1 cellular context compared by ENCODE assay signal in the genomic region with DNA sequence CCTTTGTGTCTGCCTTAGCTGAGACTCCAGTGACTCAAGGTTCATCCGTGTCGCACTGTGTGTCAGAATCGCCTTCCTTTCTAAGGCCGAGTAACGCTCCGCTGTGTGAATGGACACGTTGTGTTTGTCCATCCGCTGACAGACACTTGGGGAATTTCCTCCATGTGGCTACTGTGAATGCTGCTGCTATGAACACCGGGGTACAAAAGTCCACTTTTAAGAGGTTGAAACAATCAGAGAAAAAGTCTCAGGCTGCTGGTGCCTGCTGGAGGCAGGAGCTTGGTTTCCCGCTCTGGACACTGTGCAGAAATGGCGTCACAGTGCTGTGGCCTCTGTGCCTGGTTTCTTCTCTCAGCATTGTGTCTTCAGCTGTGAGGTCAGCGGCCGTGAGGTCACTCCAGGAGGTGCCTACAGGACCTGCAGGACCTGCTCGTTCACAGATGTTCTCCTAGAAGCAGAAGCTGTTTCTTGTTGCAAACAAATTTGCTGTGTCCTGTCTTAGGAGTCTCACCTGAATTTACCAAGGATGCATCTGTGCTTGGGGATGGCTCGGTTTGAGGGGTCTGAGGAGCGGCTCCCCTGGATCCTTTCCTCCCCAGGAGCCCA.
TF ChIP-seq lines count a peak whose summit lies in the region.

No MANE protein-coding gene starts in this region.

TF ChIP-seq in HepG2, 621 proteins besides CTCF, POLR2A, EP300 and RAD21 (continued from another document):
- TF ChIP-seq, protein P1, sequence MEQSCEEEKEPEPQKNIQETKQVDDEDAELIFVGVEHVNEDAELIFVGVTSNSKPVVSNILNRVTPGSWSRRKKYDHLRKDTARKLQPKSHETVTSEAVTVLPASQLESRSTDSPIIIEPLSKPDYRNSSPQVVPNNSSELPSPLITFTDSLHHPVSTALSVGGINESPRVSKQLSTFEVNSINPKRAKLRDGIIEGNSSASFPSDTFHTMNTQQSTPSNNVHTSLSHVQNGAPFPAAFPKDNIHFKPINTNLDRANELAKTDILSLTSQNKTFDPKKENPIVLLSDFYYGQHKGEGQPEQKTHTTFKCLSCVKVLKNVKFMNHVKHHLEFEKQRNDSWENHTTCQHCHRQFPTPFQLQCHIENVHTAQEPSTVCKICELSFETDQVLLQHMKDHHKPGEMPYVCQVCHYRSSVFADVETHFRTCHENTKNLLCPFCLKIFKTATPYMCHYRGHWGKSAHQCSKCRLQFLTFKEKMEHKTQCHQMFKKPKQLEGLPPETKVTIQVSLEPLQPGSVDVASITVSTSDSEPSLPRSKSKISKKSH (CRISPR knock-in tag; IDR thresholded peaks at IDR 0.05; ENCODE audit: borderline replicate concordance): 0 out of 2 replicates have a peak, but pooled peaks have one; percentile 4
- TF ChIP-seq ZNF619 (CRISPR knock-in tag; IDR thresholded peaks at IDR 0.05) (0 out of 2 replicates have a peak, but pooled peaks have one; percentile 45), CC2D1A (CRISPR knock-in tag; IDR thresholded peaks at IDR 0.05) (no peak), ZNF720 (CRISPR knock-in tag; IDR thresholded peaks at IDR 0.05) (no peak), ZBTB49 (CRISPR knock-in tag; IDR thresholded peaks at IDR 0.05; ENCODE audit: borderline replicate concordance) (no peak), ZNF430 (CRISPR knock-in tag; IDR thresholded peaks at IDR 0.05) (no peak; the same call in none of the 2 replicates), MAFK (conservative IDR thresholded peaks at IDR 0.05 in 1 of 2, IDR thresholded peaks at IDR 0.05 in 1 of 2; ENCODE audit: low read length in 2 of 2) (no peak), ZNF143 (CRISPR knock-in tag; IDR thresholded peaks at IDR 0.05) (0 out of 2 replicates have a peak, but pooled peaks have one; percentile 31), STAT5B (CRISPR knock-in tag; IDR thresholded peaks at IDR 0.05) (no peak), ZBTB1 (CRISPR knock-in tag; IDR thresholded peaks at IDR 0.05; ENCODE audit: borderline replicate concordance) (no peak), ZNF335 (CRISPR knock-in tag; IDR thresholded peaks at IDR 0.05) (no peak), ZNF674 (CRISPR knock-in tag; IDR thresholded peaks at IDR 0.05; ENCODE audit: low read depth) (no peak), TCF12 (IDR thresholded peaks at IDR 0.05) (no peak), TCF12 (CRISPR knock-in tag; IDR thresholded peaks at IDR 0.05) (no peak), BCL6 (CRISPR knock-in tag; IDR thresholded peaks at IDR 0.05) (no peak), THAP8 (CRISPR knock-in tag; IDR thresholded peaks at IDR 0.05; ENCODE audit: borderline replicate concordance) (no peak), ZFP82 (CRISPR knock-in tag; IDR thresholded peaks at IDR 0.05; ENCODE audit: borderline replicate concordance) (no peak), ZNF20 (CRISPR knock-in tag; IDR thresholded peaks at IDR 0.05) (no peak), ZNF678 (CRISPR knock-in tag; IDR thresholded peaks at IDR 0.05) (0 out of 2 replicates have a peak, but pooled peaks have one; percentile 1), ZMAT3 (CRISPR knock-in tag; conservative IDR thresholded peaks at IDR 0.05) (no peak), HNF4A (CRISPR knock-in tag; IDR thresholded peaks at IDR 0.05) (peak; percentile 92), ZNF501 (CRISPR knock-in tag; IDR thresholded peaks at IDR 0.05) (0 out of 2 replicates have a peak, but pooled peaks have one; percentile 12), RXRB (CRISPR knock-in tag; IDR thresholded peaks at IDR 0.05; ENCODE audit: borderline replicate concordance) (peak; percentile 73; the same call in 1 of the 2 replicates), ZNF121 (CRISPR knock-in tag; IDR thresholded peaks at IDR 0.05) (no peak), ZNF550 (CRISPR knock-in tag; IDR thresholded peaks at IDR 0.05; ENCODE audit: borderline replicate concordance) (no peak), EZH2 (conservative IDR thresholded peaks at IDR 0.05; ENCODE audit: low read depth, low read length) (no peak), ZNF766 (CRISPR knock-in tag; IDR thresholded peaks at IDR 0.05; ENCODE audit: borderline replicate concordance) (0 out of 2 replicates have a peak, but pooled peaks have one; percentile 62), ZNF225 (CRISPR knock-in tag; IDR thresholded peaks at IDR 0.05) (no peak), ZFP90 (CRISPR knock-in tag; IDR thresholded peaks at IDR 0.05; ENCODE audit: borderline replicate concordance) (no peak), ZSCAN29 (CRISPR knock-in tag; conservative IDR thresholded peaks at IDR 0.05) (no peak), ONECUT2 (CRISPR knock-in tag; IDR thresholded peaks at IDR 0.05) (no peak), ZNF235 (CRISPR knock-in tag; IDR thresholded peaks at IDR 0.05; ENCODE audit: borderline replicate concordance) (no peak), NFE2 (CRISPR knock-in tag; IDR thresholded peaks at IDR 0.05) (no peak), ZNF577 (CRISPR knock-in tag; IDR thresholded peaks at IDR 0.05; ENCODE audit: borderline replicate concordance, low read depth) (no peak), ZNF883 (CRISPR knock-in tag; IDR thresholded peaks at IDR 0.05; ENCODE audit: not compliant biosample characterization) (no peak), MTERF4 (CRISPR knock-in tag; IDR thresholded peaks at IDR 0.05) (no peak)
- TF ChIP-seq, protein P2, sequence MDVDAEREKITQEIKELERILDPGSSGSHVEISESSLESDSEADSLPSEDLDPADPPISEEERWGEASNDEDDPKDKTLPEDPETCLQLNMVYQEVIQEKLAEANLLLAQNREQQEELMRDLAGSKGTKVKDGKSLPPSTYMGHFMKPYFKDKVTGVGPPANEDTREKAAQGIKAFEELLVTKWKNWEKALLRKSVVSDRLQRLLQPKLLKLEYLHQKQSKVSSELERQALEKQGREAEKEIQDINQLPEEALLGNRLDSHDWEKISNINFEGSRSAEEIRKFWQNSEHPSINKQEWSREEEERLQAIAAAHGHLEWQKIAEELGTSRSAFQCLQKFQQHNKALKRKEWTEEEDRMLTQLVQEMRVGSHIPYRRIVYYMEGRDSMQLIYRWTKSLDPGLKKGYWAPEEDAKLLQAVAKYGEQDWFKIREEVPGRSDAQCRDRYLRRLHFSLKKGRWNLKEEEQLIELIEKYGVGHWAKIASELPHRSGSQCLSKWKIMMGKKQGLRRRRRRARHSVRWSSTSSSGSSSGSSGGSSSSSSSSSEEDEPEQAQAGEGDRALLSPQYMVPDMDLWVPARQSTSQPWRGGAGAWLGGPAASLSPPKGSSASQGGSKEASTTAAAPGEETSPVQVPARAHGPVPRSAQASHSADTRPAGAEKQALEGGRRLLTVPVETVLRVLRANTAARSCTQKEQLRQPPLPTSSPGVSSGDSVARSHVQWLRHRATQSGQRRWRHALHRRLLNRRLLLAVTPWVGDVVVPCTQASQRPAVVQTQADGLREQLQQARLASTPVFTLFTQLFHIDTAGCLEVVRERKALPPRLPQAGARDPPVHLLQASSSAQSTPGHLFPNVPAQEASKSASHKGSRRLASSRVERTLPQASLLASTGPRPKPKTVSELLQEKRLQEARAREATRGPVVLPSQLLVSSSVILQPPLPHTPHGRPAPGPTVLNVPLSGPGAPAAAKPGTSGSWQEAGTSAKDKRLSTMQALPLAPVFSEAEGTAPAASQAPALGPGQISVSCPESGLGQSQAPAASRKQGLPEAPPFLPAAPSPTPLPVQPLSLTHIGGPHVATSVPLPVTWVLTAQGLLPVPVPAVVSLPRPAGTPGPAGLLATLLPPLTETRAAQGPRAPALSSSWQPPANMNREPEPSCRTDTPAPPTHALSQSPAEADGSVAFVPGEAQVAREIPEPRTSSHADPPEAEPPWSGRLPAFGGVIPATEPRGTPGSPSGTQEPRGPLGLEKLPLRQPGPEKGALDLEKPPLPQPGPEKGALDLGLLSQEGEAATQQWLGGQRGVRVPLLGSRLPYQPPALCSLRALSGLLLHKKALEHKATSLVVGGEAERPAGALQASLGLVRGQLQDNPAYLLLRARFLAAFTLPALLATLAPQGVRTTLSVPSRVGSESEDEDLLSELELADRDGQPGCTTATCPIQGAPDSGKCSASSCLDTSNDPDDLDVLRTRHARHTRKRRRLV (CRISPR knock-in tag; IDR thresholded peaks at IDR 0.05): no peak
